In genomic region chr11:128507936-128508335, GRCh38 we compare ENCODE assay signal across 9 cellular contexts.
DNase-seq lines count a peak whose midpoint lies in the region; ATAC-seq, FAIRE-seq and TF ChIP-seq lines count a peak whose summit lies in the region.
"Had no signal": no experiment of that assay in that cellular context is flagged by ENCODE, and none has a peak within 500 bp of the region (broad histone marks: within the 10 kb centered on the region; RNA-seq: fewer than 3 reads in every experiment).

No MANE protein-coding gene starts in this region.

- CTCF ChIA-PET in endothelial cell of umbilical vein (lab: Charles Lee), result interaction anchor here (2.9 kb wide), 1 partner anchor 124 kb away, joined by 8 read pairs; no protein-coding TSS in a partner anchor

- dilution Hi-C loops in endothelial cell of umbilical vein (cut with MboI; ENCODE audit: extremely low pct_ligation_motif_present, low sequenced_read_pairs), result no loop called here

- POLR2A ChIA-PET in endothelial cell of umbilical vein (lab: Charles Lee), result no interaction called here

- no peaks in the 10 kb centered on the region for H3K36me3 Mint-ChIP-seq in natural killer cell

- H3K4me3 Mint-ChIP-seq in natural killer cell, result peak overlapping the region; percentile 98

- H3K9me2 ChIP-seq in OCI-LY1 (ENCODE audit: low read depth, low read length), result no peaks in the 10 kb centered on the region

- H3K27me3 Mint-ChIP-seq in natural killer cell (ENCODE audit: low read depth in 2 of 2), result no peaks in the 10 kb centered on the region

- H2AFZ ChIP-seq in OCI-LY1 (ENCODE audit: low read length), result no peak overlapping the region
- no peak overlapping the region for H2AFZ ChIP-seq in endothelial cell of umbilical vein (ENCODE audit: low read depth, low read length)

- TF ChIP-seq POLR2A in endothelial cell of umbilical vein (IDR thresholded peaks at IDR 0.05; ENCODE audit: low read depth, low read length), result no peak

- H3K9me3 ChIP-seq in BLaER1 treated with 17β-estradiol and CSF1 and Interleukin-3, amounts not matched to agents 10 nM and 100 nM (replicated peaks in 1 of 11), result peaks cover 0 to 26% (median 19%) of the 10 kb centered on the region in 11 experiments; a peak in 13 of 22 replicates
- no peaks in the 10 kb centered on the region for H3K9me3 ChIP-seq in OCI-LY1 (ENCODE audit: low read length)
- H3K9me3 ChIP-seq in endothelial cell of umbilical vein (replicated peaks; ENCODE audit: control insufficient read depth, insufficient read depth, low read length), result no peaks in the 10 kb centered on the region

- DNase-seq in endothelial cell of umbilical vein (ENCODE audit: low read depth, low spot score), result no peak
- no peak for DNase-seq in natural killer cell
- no peak for DNase-seq in NCI-H69 (lab: John Stamatoyannopoulos, UW)
- DNase-seq: cerebellar nuclear complex had no signal

- peaks cover 27 to 100% (median 86%) of the 10 kb centered on the region in 11 experiments for H3K36me3 ChIP-seq in BLaER1 treated with 17β-estradiol and CSF1 and Interleukin-3, amounts not matched to agents 10 nM and 100 nM
- H3K36me3 ChIP-seq in OCI-LY1 (ENCODE audit: insufficient read depth, low read length), result peaks cover 91% of the 10 kb centered on the region; the same call in 1 of the 2 replicates
- H3K36me3 ChIP-seq in endothelial cell of umbilical vein (ENCODE audit: control insufficient read depth in 2 of 2, extremely low read depth in 1 of 2, insufficient read depth in 2 of 2, low read length in 2 of 2), result peaks cover 2 to 6% of the 10 kb centered on the region in 2 experiments

- no peaks in the 10 kb centered on the region for H3F3A ChIP-seq in OCI-LY1 (ENCODE audit: insufficient read depth, low read length)

- no peaks in the 10 kb centered on the region for H3K9me1 ChIP-seq in endothelial cell of umbilical vein (replicated peaks; ENCODE audit: control insufficient read depth, extremely low read depth, insufficient read depth, low read length)

- no peak overlapping the region for H3K27ac ChIP-seq in BLaER1 treated with 17β-estradiol and CSF1 and Interleukin-3, amounts not matched to agents 10 nM and 100 nM
- H3K27ac ChIP-seq in OCI-LY1 (ENCODE audit: low read depth, low read length, poor library complexity, severe bottlenecking), result peak overlapping the region; percentile 62
- H3K27ac ChIP-seq in endothelial cell of umbilical vein (ENCODE audit: insufficient read depth, low read depth, low read length), result peak overlapping the region; percentile 89

- H3K79me2 ChIP-seq in OCI-LY1 (ENCODE audit: insufficient read depth, low read length) (peaks cover 100% of the 10 kb centered on the region), endothelial cell of umbilical vein (ENCODE audit: control insufficient read depth, insufficient read depth, low read length) (peaks cover 94% of the 10 kb centered on the region)

- H3K9ac ChIP-seq in BLaER1 treated with 17β-estradiol and CSF1 and Interleukin-3, amounts not matched to agents 10 nM and 100 nM, result 0 out of 22 replicates have a peak overlapping the region, but pooled peaks of 1 of the 11 experiments have one; percentile 4
- H3K9ac ChIP-seq in OCI-LY1 (ENCODE audit: low read length) (peak overlapping the region; percentile 43; the same call in 1 of the 2 replicates), endothelial cell of umbilical vein (replicated peaks; ENCODE audit: extremely low read depth, insufficient read depth, low read length) (peak overlapping the region; percentile 54)

- H3K4me3 ChIP-seq in BLaER1 treated with 17β-estradiol and CSF1 and Interleukin-3, amounts not matched to agents 10 nM and 100 nM, result no peak overlapping the region
- H3K4me3 ChIP-seq in OCI-LY1 (ENCODE audit: low read depth, low read length, poor library complexity, severe bottlenecking) (peak overlapping the region; percentile 8), endothelial cell of umbilical vein (replicated peaks in 1 of 3; ENCODE audit: insufficient read depth in 1 of 3, low read depth in 1 of 3, low read length in 3 of 3) (no peak overlapping the region)

- no peaks in the 10 kb centered on the region for H3K27me3 ChIP-seq in BLaER1 treated with 17β-estradiol and CSF1 and Interleukin-3, amounts not matched to agents 10 nM and 100 nM
- H3K27me3 ChIP-seq in OCI-LY1 (ENCODE audit: insufficient read depth, low read length), result no peaks in the 10 kb centered on the region
- no peaks in the 10 kb centered on the region for H3K27me3 ChIP-seq in endothelial cell of umbilical vein (ENCODE audit: control insufficient read depth in 2 of 2, insufficient read depth in 2 of 2, low read length in 2 of 2)

- no peak for FAIRE-seq in endothelial cell of umbilical vein (lab: Jason Lieb, UNC)

- peaks cover 15 to 100% (median 52%) of the 10 kb centered on the region in 10 experiments for H3K4me1 ChIP-seq in BLaER1 treated with 17β-estradiol and CSF1 and Interleukin-3, amounts not matched to agents 10 nM and 100 nM
- H3K4me1 ChIP-seq in OCI-LY1 (ENCODE audit: insufficient read depth, low read length, severe bottlenecking), result peaks cover 100% of the 10 kb centered on the region
- H3K4me1 ChIP-seq in endothelial cell of umbilical vein (ENCODE audit: control insufficient read depth, extremely low read depth, insufficient read depth, low read length), result peaks cover 58% of the 10 kb centered on the region

- peak overlapping the region in 9 of 11 experiments; percentile 6 to 60 (median 34); a peak in 14 of 22 replicates for H3K4me2 ChIP-seq in BLaER1 treated with 17β-estradiol and CSF1 and Interleukin-3, amounts not matched to agents 10 nM and 100 nM
- peak overlapping the region; percentile 53 for H3K4me2 ChIP-seq in OCI-LY1 (ENCODE audit: low read length)
- peak overlapping the region; percentile 41 for H3K4me2 ChIP-seq in endothelial cell of umbilical vein (ENCODE audit: insufficient read depth, low read length)

- TF ChIP-seq CTCF in OCI-LY1 (IDR thresholded peaks at IDR 0.05; ENCODE audit: low read length) (no peak), endothelial cell of umbilical vein (IDR thresholded peaks at IDR 0.05; ENCODE audit: extremely low read depth in 1 of 2, insufficient read depth in 1 of 2, low read depth in 1 of 2, low read length in 2 of 2) (no peak), natural killer cell (IDR thresholded peaks at IDR 0.05) (no peak)

- intact Hi-C loops in endothelial cell of umbilical vein (cut with micrococcal nuclease) (loop anchor here (1.0 to 5.0 kb wide), 3 partner anchors 14 to 319 kb away; no protein-coding TSS in a partner anchor), natural killer cell (cut with micrococcal nuclease) (loop anchor here (1.0 to 5.0 kb wide), 5 partner anchors 8 to 184 kb away; no protein-coding TSS in a partner anchor)

- peak overlapping the region; percentile 98 to 99 for H3K27ac Mint-ChIP-seq in natural killer cell

- ATAC-seq in natural killer cell, result peak; percentile 17 to 53 (median 50)
- no peak for ATAC-seq in GM18867 (IDR thresholded peaks at IDR 0.05; ENCODE audit: unreplicated experiment)
- no peak for ATAC-seq in HG03108 (IDR thresholded peaks at IDR 0.05; ENCODE audit: unreplicated experiment)
- ATAC-seq in GM21515 (IDR thresholded peaks at IDR 0.05; ENCODE audit: unreplicated experiment), result no peak

- peaks cover 99 to 100% of the 10 kb centered on the region in 2 donors for H3K4me1 Mint-ChIP-seq in natural killer cell

- no peaks in the 10 kb centered on the region for H3K9me3 Mint-ChIP-seq in natural killer cell

- H4K20me1 ChIP-seq in BLaER1 treated with 17β-estradiol and CSF1 and Interleukin-3, amounts not matched to agents 10 nM and 100 nM, result peaks cover 33 to 100% (median 100%) of the 10 kb centered on the region in 11 experiments; a peak in 21 of 22 replicates
- H4K20me1 ChIP-seq in OCI-LY1 (ENCODE audit: insufficient read depth, low read length) (no peaks in the 10 kb centered on the region), endothelial cell of umbilical vein (replicated peaks; ENCODE audit: control insufficient read depth, extremely low read depth, insufficient read depth, low read length) (peaks cover 3% of the 10 kb centered on the region)

- BruUV-seq in endothelial cell of umbilical vein (replicated peaks; lab: Mats Ljungman, UMichigan), result no TSS peak

TF ChIP-seq in endothelial cell of umbilical vein, 7 proteins besides CTCF, POLR2A, EP300 and RAD21:
- no peak for TF ChIP-seq FOS (IDR thresholded peaks at IDR 0.05; ENCODE audit: borderline replicate concordance, insufficient read depth, low read length)
- TF ChIP-seq JUN (IDR thresholded peaks at IDR 0.05; ENCODE audit: borderline replicate concordance, insufficient read depth, insufficient read length, low read depth), result no peak
TF ChIP-seq in endothelial cell of umbilical vein: peak in this region for 0.

Comparison
In these comparisons a context has a peak if more than half of its experiments do, and no peak if none do; other contexts are left out.
1. H3K27ac ChIP-seq: peak in OCI-LY1 (single experiment) and endothelial cell of umbilical vein (single experiment); none in BLaER1 treated with 17β-estradiol and CSF1 and Interleukin-3, amounts not matched to agents 10 nM and 100 nM (0 of 11).
2. ATAC-seq: peak in natural killer cell (3 of 3); none in GM18867 (single experiment), HG03108 (single experiment) and GM21515 (single experiment).
3. Peak in every context shown above with its lines, with median percentiles within 50 percentile points of each other: H3K4me2 ChIP-seq.